In the genomic region with DNA sequence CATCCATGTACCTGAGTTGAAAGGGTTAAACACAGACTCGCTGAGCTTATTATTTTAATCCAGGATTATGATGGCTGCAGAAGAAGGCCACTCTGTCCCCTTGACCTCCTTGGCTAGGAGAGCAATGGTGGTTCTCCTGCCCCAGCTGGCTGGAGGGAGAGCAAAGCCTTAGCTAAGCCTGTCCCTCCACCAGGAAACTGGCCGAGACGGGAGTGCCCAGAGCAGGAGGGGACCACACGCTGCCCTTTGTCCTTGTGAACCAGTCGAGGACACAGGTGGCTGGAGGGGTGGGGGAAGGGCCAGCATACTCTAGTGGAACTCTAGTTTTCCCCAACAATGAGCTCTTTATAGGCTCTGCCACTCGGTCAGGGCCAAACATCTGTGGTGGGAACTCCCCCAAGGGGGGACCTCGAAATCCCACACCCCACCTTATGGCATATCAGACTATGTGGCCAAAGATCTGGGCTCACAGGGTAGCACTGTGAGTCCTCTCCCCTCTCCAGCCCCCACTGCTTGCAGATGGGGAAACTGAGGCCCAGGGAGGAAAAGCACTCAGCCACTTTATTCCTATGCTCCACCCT, we compare ENCODE assay signal across 10 cellular contexts. TPM values are rescaled to one million over a fixed set of nuclear protein-coding genes. Genes with fewer than 3 reads are reported as not detected.
DNase-seq lines count a peak whose midpoint lies in the region; ATAC-seq and TF ChIP-seq lines count a peak whose summit lies in the region.
"Had no signal": no experiment of that assay in that cellular context is flagged by ENCODE, and none has a peak within 500 bp of the region (broad histone marks: within the 10 kb centered on the region; RNA-seq: fewer than 3 reads in every experiment).

No MANE protein-coding gene starts in this region.

- no peak overlapping the region for H3K4me3 Mint-ChIP-seq in Calu3 (ENCODE audit: low read depth, unreplicated experiment)
- peak overlapping the region in 3 of 5 experiments; percentile 2 to 51 (median 4) for H3K4me3 Mint-ChIP-seq in brain
- H3K4me3 Mint-ChIP-seq: activated B cell treated with CpG ODN at 0.5 μM for 24 hours had no signal

- BruUV-seq in Calu3 (replicated peaks; lab: Mats Ljungman, UMichigan) = no TSS peak

- H3K27me3 Mint-ChIP-seq in Calu3 (ENCODE audit: unreplicated experiment) (peaks cover 32% of the 10 kb centered on the region), brain (no peaks in the 10 kb centered on the region)

- H3K4me1 Mint-ChIP-seq in Calu3 (ENCODE audit: low read depth, unreplicated experiment) (no peaks in the 10 kb centered on the region), brain (peaks cover 93% of the 10 kb centered on the region)

- TF ChIP-seq CTCF in Calu3 (IDR thresholded peaks at IDR 0.05; ENCODE audit: unreplicated experiment) = no peak
- no peak for TF ChIP-seq CTCF in brain (conservative IDR thresholded peaks at IDR 0.05)

- DNase-seq in Calu3 (peak; percentile 22), left colon (peak; percentile 27 to 38), putamen (ENCODE audit: low spot score) (peak; percentile 83), ACHN (no peak)
- DNase-seq: activated B cell treated with CpG ODN at 0.5 μM for 24 hours; effector memory CD4-positive, alpha-beta T cell had no signal

- CTCF ChIA-PET in Calu3 (lab: Charles Lee) = interaction anchor here (1.0 to 1.5 kb wide), 2 partner anchors 15 to 44 kb away, joined by 4 read pairs; no protein-coding TSS in a partner anchor

- ATAC-seq in left colon = peak; percentile 89
- ATAC-seq in HG02571 (IDR thresholded peaks at IDR 0.05; ENCODE audit: unreplicated experiment) = no peak
- ATAC-seq in HG03442 (IDR thresholded peaks at IDR 0.05; ENCODE audit: unreplicated experiment) = no peak
- no peak for ATAC-seq in HG02973 (IDR thresholded peaks at IDR 0.05; ENCODE audit: unreplicated experiment)

- no peak overlapping the region for H3K27ac Mint-ChIP-seq in Calu3 (ENCODE audit: unreplicated experiment)
- peak overlapping the region; percentile 96 to 99 (median 98) for H3K27ac Mint-ChIP-seq in brain
- H3K27ac Mint-ChIP-seq: activated B cell treated with CpG ODN at 0.5 μM for 24 hours had no signal

- H3K9me3 Mint-ChIP-seq in Calu3 (ENCODE audit: low read depth, unreplicated experiment) (no peaks in the 10 kb centered on the region), brain (peaks cover 0 to 2% (median 0%) of the 10 kb centered on the region in 5 experiments)
- H3K9me3 Mint-ChIP-seq: activated B cell treated with CpG ODN at 0.5 μM for 24 hours had no signal

- intact Hi-C loops in Calu3 (cut with micrococcal nuclease; ENCODE audit: unreplicated experiment) = no loop called here
- intact Hi-C loops in left colon (cut with DNase I, micrococcal nuclease) = no loop called here

- H3K36me3 Mint-ChIP-seq in Calu3 (ENCODE audit: insufficient read depth, unreplicated experiment) (no peaks in the 10 kb centered on the region), brain (no peaks in the 10 kb centered on the region)

- in situ Hi-C loops in ACHN (cut with HindIII; ENCODE audit: low pct_ligation_motif_present, low pct_unique_long_range_greater_than_20kb, low sequenced_read_pairs) = no loop called here

RNA-seq across cellular contexts. Expression of a gene that starts 12.9 kb away (rescaled TPM):
- total RNA-seq in Calu3 (2022) (0.19 and 0.27 TPM in 2 replicates), left colon (1 to 10 TPM in 1 of 2 donors, under 1 TPM in 1; 0.67 to 1.6 TPM)
- 8.3 TPM for polyA plus RNA-seq in brain (ENCODE audit: insufficient read depth, low read depth, low replicate concordance)
